1 cellular context compared by ENCODE assay signal in the genomic region with DNA sequence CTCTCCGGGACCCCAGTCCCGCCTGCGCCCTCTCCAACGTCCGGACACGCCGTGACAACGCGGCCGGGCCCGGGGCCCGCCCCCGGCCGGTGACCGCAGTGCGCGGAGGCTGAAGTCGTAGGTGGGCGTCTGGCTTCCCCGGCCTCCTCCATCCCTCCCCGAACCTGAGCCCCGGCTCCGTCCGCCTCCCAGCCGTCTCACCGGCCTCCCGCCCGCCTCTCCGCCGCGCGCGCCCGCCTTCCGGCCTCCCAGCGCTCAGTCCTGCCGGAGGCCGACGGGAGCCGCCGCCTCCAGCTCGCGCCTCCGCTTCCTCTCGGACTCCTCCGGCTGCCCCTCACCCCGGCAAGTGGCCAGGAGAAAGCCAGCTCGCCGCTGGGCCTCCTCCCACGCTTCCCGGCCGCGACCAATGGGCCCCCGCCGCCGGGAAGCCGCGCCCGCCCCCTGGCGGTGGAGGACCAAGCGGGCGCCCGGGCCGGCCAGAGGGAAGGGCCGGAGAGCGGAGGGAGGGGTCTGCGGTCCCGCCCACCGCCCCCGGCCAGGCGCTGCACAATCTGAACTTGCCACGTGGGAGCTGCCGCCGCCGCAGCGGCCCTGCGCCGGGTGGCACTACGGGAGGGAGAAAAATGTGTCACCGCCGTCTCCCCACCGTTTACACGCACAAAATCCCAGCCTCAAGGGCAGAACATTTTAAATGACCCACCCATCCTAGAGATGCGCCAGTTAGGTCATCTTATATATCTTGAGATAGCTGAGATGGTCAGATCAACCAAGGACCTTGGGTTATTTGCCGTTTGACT.
TF ChIP-seq lines count a peak whose summit lies in the region.

A gene with protein sequence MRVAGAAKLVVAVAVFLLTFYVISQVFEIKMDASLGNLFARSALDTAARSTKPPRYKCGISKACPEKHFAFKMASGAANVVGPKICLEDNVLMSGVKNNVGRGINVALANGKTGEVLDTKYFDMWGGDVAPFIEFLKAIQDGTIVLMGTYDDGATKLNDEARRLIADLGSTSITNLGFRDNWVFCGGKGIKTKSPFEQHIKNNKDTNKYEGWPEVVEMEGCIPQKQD (minus strand): TSS at position 348 of the 797 bp plus-strand sequence. CDS start 13,339 bp downstream, outside the sequence.

TF ChIP-seq in K562, 482 proteins besides CTCF, POLR2A, EP300 and RAD21 (continued from another document and continues in another):
- TF ChIP-seq, protein P1, sequence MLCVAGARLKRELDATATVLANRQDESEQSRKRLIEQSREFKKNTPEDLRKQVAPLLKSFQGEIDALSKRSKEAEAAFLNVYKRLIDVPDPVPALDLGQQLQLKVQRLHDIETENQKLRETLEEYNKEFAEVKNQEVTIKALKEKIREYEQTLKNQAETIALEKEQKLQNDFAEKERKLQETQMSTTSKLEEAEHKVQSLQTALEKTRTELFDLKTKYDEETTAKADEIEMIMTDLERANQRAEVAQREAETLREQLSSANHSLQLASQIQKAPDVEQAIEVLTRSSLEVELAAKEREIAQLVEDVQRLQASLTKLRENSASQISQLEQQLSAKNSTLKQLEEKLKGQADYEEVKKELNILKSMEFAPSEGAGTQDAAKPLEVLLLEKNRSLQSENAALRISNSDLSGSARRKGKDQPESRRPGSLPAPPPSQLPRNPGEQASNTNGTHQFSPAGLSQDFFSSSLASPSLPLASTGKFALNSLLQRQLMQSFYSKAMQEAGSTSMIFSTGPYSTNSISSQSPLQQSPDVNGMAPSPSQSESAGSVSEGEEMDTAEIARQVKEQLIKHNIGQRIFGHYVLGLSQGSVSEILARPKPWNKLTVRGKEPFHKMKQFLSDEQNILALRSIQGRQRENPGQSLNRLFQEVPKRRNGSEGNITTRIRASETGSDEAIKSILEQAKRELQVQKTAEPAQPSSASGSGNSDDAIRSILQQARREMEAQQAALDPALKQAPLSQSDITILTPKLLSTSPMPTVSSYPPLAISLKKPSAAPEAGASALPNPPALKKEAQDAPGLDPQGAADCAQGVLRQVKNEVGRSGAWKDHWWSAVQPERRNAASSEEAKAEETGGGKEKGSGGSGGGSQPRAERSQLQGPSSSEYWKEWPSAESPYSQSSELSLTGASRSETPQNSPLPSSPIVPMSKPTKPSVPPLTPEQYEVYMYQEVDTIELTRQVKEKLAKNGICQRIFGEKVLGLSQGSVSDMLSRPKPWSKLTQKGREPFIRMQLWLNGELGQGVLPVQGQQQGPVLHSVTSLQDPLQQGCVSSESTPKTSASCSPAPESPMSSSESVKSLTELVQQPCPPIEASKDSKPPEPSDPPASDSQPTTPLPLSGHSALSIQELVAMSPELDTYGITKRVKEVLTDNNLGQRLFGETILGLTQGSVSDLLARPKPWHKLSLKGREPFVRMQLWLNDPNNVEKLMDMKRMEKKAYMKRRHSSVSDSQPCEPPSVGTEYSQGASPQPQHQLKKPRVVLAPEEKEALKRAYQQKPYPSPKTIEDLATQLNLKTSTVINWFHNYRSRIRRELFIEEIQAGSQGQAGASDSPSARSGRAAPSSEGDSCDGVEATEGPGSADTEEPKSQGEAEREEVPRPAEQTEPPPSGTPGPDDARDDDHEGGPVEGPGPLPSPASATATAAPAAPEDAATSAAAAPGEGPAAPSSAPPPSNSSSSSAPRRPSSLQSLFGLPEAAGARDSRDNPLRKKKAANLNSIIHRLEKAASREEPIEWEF (CRISPR knock-in tag; IDR thresholded peaks at IDR 0.05): no peak
- TF ChIP-seq, protein P2, sequence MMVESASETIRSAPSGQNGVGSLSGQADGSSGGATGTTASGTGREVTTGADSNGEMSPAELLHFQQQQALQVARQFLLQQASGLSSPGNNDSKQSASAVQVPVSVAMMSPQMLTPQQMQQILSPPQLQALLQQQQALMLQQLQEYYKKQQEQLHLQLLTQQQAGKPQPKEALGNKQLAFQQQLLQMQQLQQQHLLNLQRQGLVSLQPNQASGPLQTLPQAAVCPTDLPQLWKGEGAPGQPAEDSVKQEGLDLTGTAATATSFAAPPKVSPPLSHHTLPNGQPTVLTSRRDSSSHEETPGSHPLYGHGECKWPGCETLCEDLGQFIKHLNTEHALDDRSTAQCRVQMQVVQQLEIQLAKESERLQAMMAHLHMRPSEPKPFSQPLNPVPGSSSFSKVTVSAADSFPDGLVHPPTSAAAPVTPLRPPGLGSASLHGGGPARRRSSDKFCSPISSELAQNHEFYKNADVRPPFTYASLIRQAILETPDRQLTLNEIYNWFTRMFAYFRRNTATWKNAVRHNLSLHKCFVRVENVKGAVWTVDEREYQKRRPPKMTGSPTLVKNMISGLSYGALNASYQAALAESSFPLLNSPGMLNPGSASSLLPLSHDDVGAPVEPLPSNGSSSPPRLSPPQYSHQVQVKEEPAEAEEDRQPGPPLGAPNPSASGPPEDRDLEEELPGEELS (CRISPR knock-in tag; IDR thresholded peaks at IDR 0.05; ENCODE audit: borderline replicate concordance): peak; percentile 95; the same call in 1 of the 2 replicates
- TF ChIP-seq MCM5 (IDR thresholded peaks at IDR 0.05; ENCODE audit: low read depth): no peak
- TF ChIP-seq, protein P3, sequence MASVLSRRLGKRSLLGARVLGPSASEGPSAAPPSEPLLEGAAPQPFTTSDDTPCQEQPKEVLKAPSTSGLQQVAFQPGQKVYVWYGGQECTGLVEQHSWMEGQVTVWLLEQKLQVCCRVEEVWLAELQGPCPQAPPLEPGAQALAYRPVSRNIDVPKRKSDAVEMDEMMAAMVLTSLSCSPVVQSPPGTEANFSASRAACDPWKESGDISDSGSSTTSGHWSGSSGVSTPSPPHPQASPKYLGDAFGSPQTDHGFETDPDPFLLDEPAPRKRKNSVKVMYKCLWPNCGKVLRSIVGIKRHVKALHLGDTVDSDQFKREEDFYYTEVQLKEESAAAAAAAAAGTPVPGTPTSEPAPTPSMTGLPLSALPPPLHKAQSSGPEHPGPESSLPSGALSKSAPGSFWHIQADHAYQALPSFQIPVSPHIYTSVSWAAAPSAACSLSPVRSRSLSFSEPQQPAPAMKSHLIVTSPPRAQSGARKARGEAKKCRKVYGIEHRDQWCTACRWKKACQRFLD (CRISPR knock-in tag; IDR thresholded peaks at IDR 0.05): 0 out of 2 replicates have a peak, but pooled peaks have one; percentile 45
- peak; percentile 82 for TF ChIP-seq GATAD2A (IDR thresholded peaks at IDR 0.05)
- peak; percentile 72 for TF ChIP-seq GTF2F1 (IDR thresholded peaks at IDR 0.05; ENCODE audit: low read depth, low read length)
- peak; percentile 77; the same call in 1 of the 2 replicates for TF ChIP-seq ZBTB1 (CRISPR knock-in tag; IDR thresholded peaks at IDR 0.05; ENCODE audit: borderline replicate concordance, low read depth)
- TF ChIP-seq C11orf30 (IDR thresholded peaks at IDR 0.05; ENCODE audit: low read depth): peak; percentile 58
- TF ChIP-seq FOXJ3 (CRISPR knock-in tag; IDR thresholded peaks at IDR 0.05): no peak
- peak; percentile 54 for TF ChIP-seq TCF3 (CRISPR knock-in tag; IDR thresholded peaks at IDR 0.05)
- peak; percentile 61; the same call in 1 of the 2 replicates for TF ChIP-seq FOXJ2 (tag; IDR thresholded peaks at IDR 0.05)
- peak; percentile 98 for TF ChIP-seq RBBP5 (IDR thresholded peaks at IDR 0.05; ENCODE audit: borderline replicate concordance, insufficient read depth, low read length, poor library complexity, severe bottlenecking)
- TF ChIP-seq ZNF146 (CRISPR knock-in tag; IDR thresholded peaks at IDR 0.05; ENCODE audit: unreplicated experiment): no peak
- TF ChIP-seq, protein P4, sequence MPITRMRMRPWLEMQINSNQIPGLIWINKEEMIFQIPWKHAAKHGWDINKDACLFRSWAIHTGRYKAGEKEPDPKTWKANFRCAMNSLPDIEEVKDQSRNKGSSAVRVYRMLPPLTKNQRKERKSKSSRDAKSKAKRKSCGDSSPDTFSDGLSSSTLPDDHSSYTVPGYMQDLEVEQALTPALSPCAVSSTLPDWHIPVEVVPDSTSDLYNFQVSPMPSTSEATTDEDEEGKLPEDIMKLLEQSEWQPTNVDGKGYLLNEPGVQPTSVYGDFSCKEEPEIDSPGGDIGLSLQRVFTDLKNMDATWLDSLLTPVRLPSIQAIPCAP (CRISPR knock-in tag; IDR thresholded peaks at IDR 0.05; ENCODE audit: borderline replicate concordance): peak; percentile 62; the same call in 1 of the 2 replicates
- TF ChIP-seq, protein P5, sequence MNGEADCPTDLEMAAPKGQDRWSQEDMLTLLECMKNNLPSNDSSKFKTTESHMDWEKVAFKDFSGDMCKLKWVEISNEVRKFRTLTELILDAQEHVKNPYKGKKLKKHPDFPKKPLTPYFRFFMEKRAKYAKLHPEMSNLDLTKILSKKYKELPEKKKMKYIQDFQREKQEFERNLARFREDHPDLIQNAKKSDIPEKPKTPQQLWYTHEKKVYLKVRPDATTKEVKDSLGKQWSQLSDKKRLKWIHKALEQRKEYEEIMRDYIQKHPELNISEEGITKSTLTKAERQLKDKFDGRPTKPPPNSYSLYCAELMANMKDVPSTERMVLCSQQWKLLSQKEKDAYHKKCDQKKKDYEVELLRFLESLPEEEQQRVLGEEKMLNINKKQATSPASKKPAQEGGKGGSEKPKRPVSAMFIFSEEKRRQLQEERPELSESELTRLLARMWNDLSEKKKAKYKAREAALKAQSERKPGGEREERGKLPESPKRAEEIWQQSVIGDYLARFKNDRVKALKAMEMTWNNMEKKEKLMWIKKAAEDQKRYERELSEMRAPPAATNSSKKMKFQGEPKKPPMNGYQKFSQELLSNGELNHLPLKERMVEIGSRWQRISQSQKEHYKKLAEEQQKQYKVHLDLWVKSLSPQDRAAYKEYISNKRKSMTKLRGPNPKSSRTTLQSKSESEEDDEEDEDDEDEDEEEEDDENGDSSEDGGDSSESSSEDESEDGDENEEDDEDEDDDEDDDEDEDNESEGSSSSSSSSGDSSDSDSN (IDR thresholded peaks at IDR 0.05; ENCODE audit: borderline replicate concordance in 1 of 2, low read depth in 2 of 2, low read length in 2 of 2): peak; percentile 97 to 98
- TF ChIP-seq ZNF12 (CRISPR knock-in tag; IDR thresholded peaks at IDR 0.05): peak; percentile 87
- TF ChIP-seq, protein P6, sequence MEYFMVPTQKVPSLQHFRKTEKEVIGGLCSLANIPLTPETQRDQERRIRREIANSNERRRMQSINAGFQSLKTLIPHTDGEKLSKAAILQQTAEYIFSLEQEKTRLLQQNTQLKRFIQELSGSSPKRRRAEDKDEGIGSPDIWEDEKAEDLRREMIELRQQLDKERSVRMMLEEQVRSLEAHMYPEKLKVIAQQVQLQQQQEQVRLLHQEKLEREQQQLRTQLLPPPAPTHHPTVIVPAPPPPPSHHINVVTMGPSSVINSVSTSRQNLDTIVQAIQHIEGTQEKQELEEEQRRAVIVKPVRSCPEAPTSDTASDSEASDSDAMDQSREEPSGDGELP (CRISPR knock-in tag; IDR thresholded peaks at IDR 0.05; ENCODE audit: borderline replicate concordance): peak; percentile 86
- peak; percentile 28 for TF ChIP-seq CBFA2T3 (IDR thresholded peaks at IDR 0.05)
- TF ChIP-seq TARDBP (IDR thresholded peaks at IDR 0.05): peak; percentile 95
- TF ChIP-seq PHF8 (IDR thresholded peaks at IDR 0.05; ENCODE audit: borderline replicate concordance, low read length): peak; percentile 98
- TF ChIP-seq SRSF1 (IDR thresholded peaks at IDR 0.05; ENCODE audit: low read depth, low read length): no peak
- peak; percentile 97 for TF ChIP-seq RBM34 (IDR thresholded peaks at IDR 0.05; ENCODE audit: borderline replicate concordance, insufficient read depth, low read length)
- TF ChIP-seq, protein P7, sequence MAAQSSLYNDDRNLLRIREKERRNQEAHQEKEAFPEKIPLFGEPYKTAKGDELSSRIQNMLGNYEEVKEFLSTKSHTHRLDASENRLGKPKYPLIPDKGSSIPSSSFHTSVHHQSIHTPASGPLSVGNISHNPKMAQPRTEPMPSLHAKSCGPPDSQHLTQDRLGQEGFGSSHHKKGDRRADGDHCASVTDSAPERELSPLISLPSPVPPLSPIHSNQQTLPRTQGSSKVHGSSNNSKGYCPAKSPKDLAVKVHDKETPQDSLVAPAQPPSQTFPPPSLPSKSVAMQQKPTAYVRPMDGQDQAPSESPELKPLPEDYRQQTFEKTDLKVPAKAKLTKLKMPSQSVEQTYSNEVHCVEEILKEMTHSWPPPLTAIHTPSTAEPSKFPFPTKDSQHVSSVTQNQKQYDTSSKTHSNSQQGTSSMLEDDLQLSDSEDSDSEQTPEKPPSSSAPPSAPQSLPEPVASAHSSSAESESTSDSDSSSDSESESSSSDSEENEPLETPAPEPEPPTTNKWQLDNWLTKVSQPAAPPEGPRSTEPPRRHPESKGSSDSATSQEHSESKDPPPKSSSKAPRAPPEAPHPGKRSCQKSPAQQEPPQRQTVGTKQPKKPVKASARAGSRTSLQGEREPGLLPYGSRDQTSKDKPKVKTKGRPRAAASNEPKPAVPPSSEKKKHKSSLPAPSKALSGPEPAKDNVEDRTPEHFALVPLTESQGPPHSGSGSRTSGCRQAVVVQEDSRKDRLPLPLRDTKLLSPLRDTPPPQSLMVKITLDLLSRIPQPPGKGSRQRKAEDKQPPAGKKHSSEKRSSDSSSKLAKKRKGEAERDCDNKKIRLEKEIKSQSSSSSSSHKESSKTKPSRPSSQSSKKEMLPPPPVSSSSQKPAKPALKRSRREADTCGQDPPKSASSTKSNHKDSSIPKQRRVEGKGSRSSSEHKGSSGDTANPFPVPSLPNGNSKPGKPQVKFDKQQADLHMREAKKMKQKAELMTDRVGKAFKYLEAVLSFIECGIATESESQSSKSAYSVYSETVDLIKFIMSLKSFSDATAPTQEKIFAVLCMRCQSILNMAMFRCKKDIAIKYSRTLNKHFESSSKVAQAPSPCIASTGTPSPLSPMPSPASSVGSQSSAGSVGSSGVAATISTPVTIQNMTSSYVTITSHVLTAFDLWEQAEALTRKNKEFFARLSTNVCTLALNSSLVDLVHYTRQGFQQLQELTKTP (IDR thresholded peaks at IDR 0.05; ENCODE audit: low read depth in 1 of 2, partially characterized antibody in 2 of 2): peak in 1 of 2 experiments; percentile 77
- TF ChIP-seq RAD51 (IDR thresholded peaks at IDR 0.05; ENCODE audit: borderline replicate concordance, low read depth): peak; percentile 73; the same call in 1 of the 2 replicates
- peak; percentile 83 for TF ChIP-seq TBP (optimal IDR thresholded peaks at IDR 0.05; ENCODE audit: low read depth, low read length)
- TF ChIP-seq, protein P8, sequence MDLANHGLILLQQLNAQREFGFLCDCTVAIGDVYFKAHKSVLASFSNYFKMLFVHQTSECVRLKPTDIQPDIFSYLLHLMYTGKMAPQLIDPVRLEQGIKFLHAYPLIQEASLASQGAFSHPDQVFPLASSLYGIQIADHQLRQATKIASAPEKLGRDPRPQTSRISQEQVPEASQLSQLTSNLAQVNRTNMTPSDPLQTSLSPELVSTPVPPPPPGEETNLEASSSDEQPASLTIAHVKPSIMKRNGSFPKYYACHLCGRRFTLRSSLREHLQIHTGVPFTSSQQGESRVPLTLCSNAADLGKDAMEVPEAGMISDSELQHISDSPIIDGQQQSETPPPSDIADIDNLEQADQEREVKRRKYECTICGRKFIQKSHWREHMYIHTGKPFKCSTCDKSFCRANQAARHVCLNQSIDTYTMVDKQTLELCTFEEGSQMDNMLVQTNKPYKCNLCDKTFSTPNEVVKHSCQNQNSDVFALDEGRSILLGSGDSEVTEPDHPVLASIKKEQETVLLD (IDR thresholded peaks at IDR 0.05): peak; percentile 53; the same call in 1 of the 2 replicates
- TF ChIP-seq, protein P9, sequence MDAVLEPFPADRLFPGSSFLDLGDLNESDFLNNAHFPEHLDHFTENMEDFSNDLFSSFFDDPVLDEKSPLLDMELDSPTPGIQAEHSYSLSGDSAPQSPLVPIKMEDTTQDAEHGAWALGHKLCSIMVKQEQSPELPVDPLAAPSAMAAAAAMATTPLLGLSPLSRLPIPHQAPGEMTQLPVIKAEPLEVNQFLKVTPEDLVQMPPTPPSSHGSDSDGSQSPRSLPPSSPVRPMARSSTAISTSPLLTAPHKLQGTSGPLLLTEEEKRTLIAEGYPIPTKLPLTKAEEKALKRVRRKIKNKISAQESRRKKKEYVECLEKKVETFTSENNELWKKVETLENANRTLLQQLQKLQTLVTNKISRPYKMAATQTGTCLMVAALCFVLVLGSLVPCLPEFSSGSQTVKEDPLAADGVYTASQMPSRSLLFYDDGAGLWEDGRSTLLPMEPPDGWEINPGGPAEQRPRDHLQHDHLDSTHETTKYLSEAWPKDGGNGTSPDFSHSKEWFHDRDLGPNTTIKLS (IDR thresholded peaks at IDR 0.05; ENCODE audit: borderline replicate concordance, low read depth): peak; percentile 99
- peak; percentile 92 for TF ChIP-seq NEUROD1 (IDR thresholded peaks at IDR 0.05; ENCODE audit: borderline replicate concordance, low read depth, low read length, partially characterized antibody)
- peak; percentile 4 to 87; a peak in 2 of 4 replicates for TF ChIP-seq TEAD1 (CRISPR knock-in tag; IDR thresholded peaks at IDR 0.05)
